In the genomic region with DNA sequence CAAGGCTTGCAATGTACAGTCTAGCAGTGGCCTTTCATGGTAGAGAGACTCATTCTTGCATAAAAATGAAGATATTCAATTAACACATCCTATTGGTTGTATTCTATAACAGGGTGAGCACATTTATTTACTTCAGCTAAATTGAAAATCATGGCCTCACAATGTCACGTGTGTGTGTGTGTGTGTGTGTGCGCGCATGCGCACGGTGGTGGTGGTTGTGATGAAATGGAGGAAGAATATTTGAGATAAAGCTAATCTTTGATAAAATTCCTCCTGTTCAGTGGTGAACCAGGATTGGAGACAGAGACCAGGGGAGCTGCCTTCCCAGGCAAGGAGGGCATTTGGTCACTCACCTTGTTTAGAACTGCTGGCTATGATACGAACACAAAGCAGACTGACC, we compare ENCODE assay signal across 32 cellular contexts.
"Had no signal": no experiment of that assay in that cellular context is flagged by ENCODE, and none has a peak within 500 bp of the region (broad histone marks: within the 10 kb centered on the region; RNA-seq: fewer than 3 reads in every experiment).

No MANE protein-coding gene starts in this region.

- H3K36me3 ChIP-seq: adrenal gland, ascending aorta, brain microvascular endothelial cell, breast epithelium, cardiac muscle cell had no signal

- H3K9me3 ChIP-seq: adrenal gland, ascending aorta, body of pancreas had no signal

- FAIRE-seq: astrocyte, bronchial epithelial cell had no signal

- H3K4me3 ChIP-seq: adrenal gland, ascending aorta, body of pancreas, breast epithelium, cardiac muscle cell had no signal

- ATAC-seq: activated naive CD4-positive, alpha-beta T cell treated with anti-CD3 and anti-CD28 coated beads, Interleukin-2, amount 50 U/mL, for 72 hours; activated naive CD8-positive, alpha-beta T cell treated with anti-CD3 and anti-CD28 coated beads, Interleukin-2, amount 50 U/mL, for 24 hours; activated T-cell treated with anti-CD3 and anti-CD28 coated beads, Interleukin-2, amount 50 U/mL, for 4 hours; activated T-cell treated with anti-CD3 and anti-CD28 coated beads, Interleukin-2, amount 50 U/mL, for 72 hours; activated T-helper 17 cell treated with anti-CD3 and anti-CD28 coated beads, Interleukin-2, amount 50 U/mL, for 72 hours; body of pancreas had no signal

- DNase-seq: activated effector memory CD4-positive, alpha-beta T cell treated with anti-CD3 and anti-CD28 coated beads, Interleukin-2, amount 50 U/mL, for 16 hours; activated effector memory CD4-positive, alpha-beta T cell treated with Interleukin-2 at 50 U/mL for 16 hours; activated gamma-delta T cell; activated gamma-delta T cell treated with Interleukin-2 at 50 U/mL for 16 hours; activated naive CD4-positive, alpha-beta T cell; activated naive CD4-positive, alpha-beta T cell treated with anti-CD3 and anti-CD28 coated beads for 36 hours; activated naive CD4-positive, alpha-beta T cell treated with anti-CD3 and anti-CD28 coated beads, Interleukin-2, amount 10 ng/mL, durations not matched to agents 7 days and 5 days; activated naive CD4-positive, alpha-beta T cell treated with anti-CD3 and anti-CD28 coated beads, Interleukin-2, amount 50 U/mL, for 16 hours; activated naive CD4-positive, alpha-beta T cell treated with Interleukin-2 at 50 U/mL for 16 hours; activated naive CD8-positive, alpha-beta T cell treated with anti-CD3 and anti-CD28 coated beads for 36 hours; activated naive CD8-positive, alpha-beta T cell treated with anti-CD3 and anti-CD28 coated beads, Interleukin-2, amount 10 ng/mL, durations not matched to agents 7 days and 5 days; activated naive CD8-positive, alpha-beta T cell treated with anti-CD3 and anti-CD28 coated beads, Interleukin-2, amount 50 U/mL, for 24 hours; activated T-cell treated with anti-CD3 and anti-CD28 coated beads, Interleukin-2, amount 50 U/mL, for 24 hours; activated T-cell treated with anti-CD3 and anti-CD28 coated beads, Interleukin-2, amount 50 U/mL, for 4 hours; activated T-cell treated with anti-CD3 and anti-CD28 coated beads, Interleukin-2, amount 50 U/mL, for 48 hours; activated T-cell treated with anti-CD3 and anti-CD28 coated beads, Interleukin-2, amount 50 U/mL, for 72 hours; adrenal gland; amniotic stem cell; amygdala; anterior cingulate cortex; aorta; body of pancreas; brain microvascular endothelial cell; central memory CD4-positive, alpha-beta T cell; cerebellar nuclear complex had no signal

- H3K27ac ChIP-seq: adrenal gland, ascending aorta, body of pancreas, brain microvascular endothelial cell, breast epithelium, cardiac muscle cell had no signal

- H3K27me3 ChIP-seq: adrenal gland, ascending aorta, brain microvascular endothelial cell, breast epithelium, cardiac muscle cell had no signal

- H3K4me1 ChIP-seq: adrenal gland, ascending aorta, body of pancreas, breast epithelium had no signal
